Comparison of ENCODE assay signal across 21 cellular contexts in genomic region chr4:41883988-41884737, GRCh38. TPM values are rescaled to one million over a fixed set of nuclear protein-coding genes. Genes with fewer than 3 reads are reported as not detected.
A peak's percentile ranks its signal among the peaks of the same experiment; 100 is the strongest.
DNase-seq lines count a peak whose midpoint lies in the region; ATAC-seq and TF ChIP-seq lines count a peak whose summit lies in the region.
"Had no signal": no experiment of that assay in that cellular context is flagged by ENCODE, and none has a peak within 500 bp of the region (broad histone marks: within the 10 kb centered on the region; RNA-seq: fewer than 3 reads in every experiment).

No MANE protein-coding gene starts in this region.

- no peak for TF ChIP-seq RAD21 in HCT116 (IDR thresholded peaks at IDR 0.05; ENCODE audit: low read depth)

- H3K27ac ChIP-seq in CD8-positive, alpha-beta T cell (ENCODE audit: low read depth, low read length): no peak overlapping the region
- no peak overlapping the region for H3K27ac ChIP-seq in HCT116 (ENCODE audit: low read depth, low read length)
- H3K27ac ChIP-seq: esophagus squamous epithelium, thyroid gland had no signal

- H3K4me2 ChIP-seq in HCT116 (ENCODE audit: low read length): no peak overlapping the region

- no peak overlapping the region for H3K9ac ChIP-seq in HCT116 (ENCODE audit: low read length)

- no peaks in the 10 kb centered on the region for H3K79me2 ChIP-seq in HCT116 (ENCODE audit: insufficient read depth, low read length)

- H3K27me3 ChIP-seq in CD8-positive, alpha-beta T cell (ENCODE audit: insufficient read depth, low read length): peaks cover 27% of the 10 kb centered on the region
- H3K27me3 ChIP-seq in HCT116 (ENCODE audit: insufficient read depth, low read length): no peaks in the 10 kb centered on the region

- no peaks in the 10 kb centered on the region for H3K36me3 ChIP-seq in CD8-positive, alpha-beta T cell (ENCODE audit: insufficient read depth, low read length)
- no peaks in the 10 kb centered on the region for H3K36me3 ChIP-seq in HCT116 (ENCODE audit: control insufficient read depth in 1 of 2, insufficient read depth in 2 of 2, low read length in 2 of 2)
- H3K36me3 ChIP-seq: esophagus squamous epithelium, thyroid gland had no signal

- RAD21 ChIA-PET in HCT116 (lab: Charles Lee; ENCODE audit: low non-redundant PET in 1 of 2, low total read pairs in 2 of 2, uncharacterized antibody in 2 of 2, unreplicated experiment in 2 of 2): no interaction called here

- BruUV-seq in HCT116 (replicated peaks; lab: Mats Ljungman, UMichigan): no TSS peak

- 73 to 75% methylated on average over 5 of the region's 5 CpGs for WGBS in lower leg skin, 2 donors

- no peak overlapping the region for H3K27ac Mint-ChIP-seq in CD8-positive, alpha-beta T cell
- no peak overlapping the region for H3K27ac Mint-ChIP-seq in activated naive CD4-positive, alpha-beta T cell treated with anti-CD3 and anti-CD28 coated beads, Interleukin-2, amount 10 ng/mL, durations not matched to agents 7 days and 5 days
- H3K27ac Mint-ChIP-seq: activated naive CD8-positive, alpha-beta T cell; activated T-helper 1 cell treated with anti-CD3 and anti-CD28 coated beads, Interleukin-12 subunit alpha, Interleukin-12 subunit beta, Interleukin-2, Interleukin-4 antibody, amounts not matched to agents 30 ng/mL and 10 ng/mL and 1 ng/mL, durations not matched to agents 14 hours and 24 hours and 36 hours; CD4-positive, alpha-beta T cell had no signal

- no peak for TF ChIP-seq CTCF in CD8-positive, alpha-beta T cell (IDR thresholded peaks at IDR 0.05)
- peak in 1 of 3 experiments; percentile 14; a peak in 1 of 6 replicates for TF ChIP-seq CTCF in HCT116 (IDR thresholded peaks at IDR 0.05 in 2 of 3, conservative IDR thresholded peaks at IDR 0.05 in 1 of 3; ENCODE audit: borderline replicate concordance in 1 of 3, insufficient read depth in 1 of 3, low read depth in 2 of 3, low read length in 2 of 3)
- no peak for TF ChIP-seq CTCF in lower leg skin (IDR thresholded peaks at IDR 0.05)

- no peak for DNase-seq in CD8-positive, alpha-beta T cell
- DNase-seq in HCT116 (ENCODE audit: low read depth, low spot score) (no peak), SK-N-DZ (ENCODE audit: low spot score) (peak; percentile 92), left kidney (ENCODE audit: low read depth, low spot score) (peak; percentile 36), NOMO-1 treated with DMSO at 0.1 percent for 48 hours (lab: John Stamatoyannopoulos, UW; ENCODE audit: unreplicated experiment) (no peak), lower leg skin (ENCODE audit: low spot score in 2 of 2) (no peak), NCI-H2196 treated with DMSO at 0.1 percent for 48 hours (lab: John Stamatoyannopoulos, UW; ENCODE audit: unreplicated experiment) (no peak)
- DNase-seq in activated naive CD4-positive, alpha-beta T cell treated with anti-CD3 and anti-CD28 coated beads, Interleukin-2, amount 10 ng/mL, durations not matched to agents 7 days and 5 days: no peak
- DNase-seq: activated CD4-positive, alpha-beta T cell treated with anti-CD3 and anti-CD28 coated beads for 4 hours; CD4-positive, alpha-beta T cell; DMS79 treated with DMSO at 0.1 percent for 48 hours; effector memory CD4-positive, alpha-beta T cell; esophagus squamous epithelium; H7; left cardiac atrium; NCI-H146; stimulated activated CD4-positive, alpha-beta T cell treated with anti-CD3 and anti-CD28 coated beads, Interleukin-1b, Interleukin-23, amount 100 ng/mL, for 48 hours; stimulated activated naive CD8-positive, alpha-beta T cell treated with anti-CD3 and anti-CD28 coated beads, Interleukin-15, Interleukin-2, amounts not matched to agents 100 U/mL and 50 U/mL, for 24 hours; thyroid gland had no signal

- no peaks in the 10 kb centered on the region for H3K9me3 ChIP-seq in CD8-positive, alpha-beta T cell (ENCODE audit: low read length)
- H3K9me3 ChIP-seq in HCT116 (ENCODE audit: control insufficient read depth in 1 of 2, insufficient read depth in 1 of 2, low read depth in 1 of 2, low read length in 2 of 2): no peaks in the 10 kb centered on the region
- H3K9me3 ChIP-seq: esophagus squamous epithelium, thyroid gland had no signal

- POLR2A ChIA-PET in CD8-positive, alpha-beta T cell (lab: Charles Lee): no interaction called here
- POLR2A ChIA-PET in HCT116 (lab: Charles Lee): no interaction called here

- H3K9me3 Mint-ChIP-seq in CD8-positive, alpha-beta T cell: no peaks in the 10 kb centered on the region
- no peaks in the 10 kb centered on the region for H3K9me3 Mint-ChIP-seq in activated naive CD4-positive, alpha-beta T cell treated with anti-CD3 and anti-CD28 coated beads, Interleukin-2, amount 10 ng/mL, durations not matched to agents 7 days and 5 days
- H3K9me3 Mint-ChIP-seq: activated T-helper 1 cell treated with anti-CD3 and anti-CD28 coated beads, Interleukin-12 subunit alpha, Interleukin-12 subunit beta, Interleukin-2, Interleukin-4 antibody, amounts not matched to agents 30 ng/mL and 10 ng/mL and 1 ng/mL, durations not matched to agents 14 hours and 24 hours and 36 hours; CD4-positive, alpha-beta T cell had no signal

- H3K27me3 Mint-ChIP-seq in CD8-positive, alpha-beta T cell (ENCODE audit: low read depth): peaks cover 51% of the 10 kb centered on the region
- peaks cover 70% of the 10 kb centered on the region for H3K27me3 Mint-ChIP-seq in activated naive CD4-positive, alpha-beta T cell treated with anti-CD3 and anti-CD28 coated beads, Interleukin-2, amount 10 ng/mL, durations not matched to agents 7 days and 5 days

- H3K4me1 Mint-ChIP-seq in CD8-positive, alpha-beta T cell (ENCODE audit: low read depth): peaks cover 23% of the 10 kb centered on the region
- H3K4me1 Mint-ChIP-seq in activated naive CD4-positive, alpha-beta T cell treated with anti-CD3 and anti-CD28 coated beads, Interleukin-2, amount 10 ng/mL, durations not matched to agents 7 days and 5 days: peaks cover 11% of the 10 kb centered on the region

- no peak overlapping the region for H3K4me3 Mint-ChIP-seq in CD8-positive, alpha-beta T cell
- no peak overlapping the region for H3K4me3 Mint-ChIP-seq in activated naive CD4-positive, alpha-beta T cell treated with anti-CD3 and anti-CD28 coated beads, Interleukin-2, amount 10 ng/mL, durations not matched to agents 7 days and 5 days
- H3K4me3 Mint-ChIP-seq: activated T-helper 1 cell treated with anti-CD3 and anti-CD28 coated beads, Interleukin-12 subunit alpha, Interleukin-12 subunit beta, Interleukin-2, Interleukin-4 antibody, amounts not matched to agents 30 ng/mL and 10 ng/mL and 1 ng/mL, durations not matched to agents 14 hours and 24 hours and 36 hours had no signal

- no peak for TF ChIP-seq POLR2A in HCT116 (IDR thresholded peaks at IDR 0.05; ENCODE audit: borderline replicate concordance, extremely low read depth, insufficient read depth, insufficient read length)
- no peak for TF ChIP-seq POLR2A in lower leg skin (IDR thresholded peaks at IDR 0.05)

- CTCF ChIA-PET in CD8-positive, alpha-beta T cell (lab: Charles Lee): interaction anchor here (0.9 to 2.2 kb wide), 3 partner anchors 9 to 603 kb away, joined by 4 to 9 read pairs (median 4); no protein-coding TSS in a partner anchor
- CTCF ChIA-PET in HCT116 (lab: Charles Lee): interaction anchor here (1.9 kb wide), 1 partner anchor 190 kb away, joined by 11 read pairs; no protein-coding TSS in a partner anchor
- CTCF ChIA-PET in activated naive CD4-positive, alpha-beta T cell treated with anti-CD3 and anti-CD28 coated beads, Interleukin-2, amount 10 ng/mL, durations not matched to agents 7 days and 5 days (lab: Charles Lee): interaction anchor here (0.6 kb wide), 1 partner anchor 189 kb away, joined by 3 read pairs; no protein-coding TSS in a partner anchor

- peak; percentile 27 for ATAC-seq in CD8-positive, alpha-beta T cell
- peak; percentile 64 for ATAC-seq in HCT116
- ATAC-seq: left cardiac atrium; stimulated activated naive CD8-positive, alpha-beta T cell treated with anti-CD3 and anti-CD28 coated beads, Interleukin-15, Interleukin-2, amounts not matched to agents 100 U/mL and 50 U/mL, for 24 hours had no signal

- H3K9me2 ChIP-seq in HCT116 (ENCODE audit: insufficient read depth): no peaks in the 10 kb centered on the region

- H3K4me3 ChIP-seq in CD8-positive, alpha-beta T cell (ENCODE audit: low read depth, low read length): no peak overlapping the region
- H3K4me3 ChIP-seq in HCT116 (replicated peaks in 1 of 2; ENCODE audit: low read depth in 1 of 2, low read length in 2 of 2): no peak overlapping the region
- no peak overlapping the region for H3K4me3 ChIP-seq in lower leg skin (ENCODE audit: low read depth, poor library complexity, severe bottlenecking)
- H3K4me3 ChIP-seq: esophagus squamous epithelium, thyroid gland had no signal

- H2AFZ ChIP-seq in HCT116 (ENCODE audit: low read depth, low read length, poor library complexity, severe bottlenecking): no peak overlapping the region

- H4K20me1 ChIP-seq in HCT116 (ENCODE audit: insufficient read depth): no peaks in the 10 kb centered on the region

- intact Hi-C loops in CD8-positive, alpha-beta T cell (cut with DNase I, micrococcal nuclease): loop anchor here in 1 of 2 experiments (5.0 kb wide), 1 partner anchor 192 kb away; no protein-coding TSS in a partner anchor
- intact Hi-C loops in HCT116 (cut with micrococcal nuclease) (no loop called here), lower leg skin (cut with DNase I; ENCODE audit: low total_unique reads) (loop anchor here (10.0 kb wide), 1 partner anchor 189 kb away; no protein-coding TSS in a partner anchor)

- H3K4me1 ChIP-seq in CD8-positive, alpha-beta T cell (ENCODE audit: insufficient read depth, low read length): peaks cover 21% of the 10 kb centered on the region
- no peaks in the 10 kb centered on the region for H3K4me1 ChIP-seq in HCT116 (ENCODE audit: control insufficient read depth in 1 of 2, insufficient read depth in 2 of 2, low read length in 2 of 2)

- H3K36me3 Mint-ChIP-seq in CD8-positive, alpha-beta T cell: no peaks in the 10 kb centered on the region
- H3K36me3 Mint-ChIP-seq in activated naive CD4-positive, alpha-beta T cell treated with anti-CD3 and anti-CD28 coated beads, Interleukin-2, amount 10 ng/mL, durations not matched to agents 7 days and 5 days: no peaks in the 10 kb centered on the region
- H3K36me3 Mint-ChIP-seq: activated naive CD8-positive, alpha-beta T cell had no signal

TF ChIP-seq in HCT116, 20 proteins besides CTCF, POLR2A, EP300 and RAD21:
- no peak for TF ChIP-seq ZFX (IDR thresholded peaks at IDR 0.05)

RNA-seq across cellular contexts. Expression of gene TMEM33, which starts 51.1 kb away (rescaled TPM):
- total RNA-seq in CD8-positive, alpha-beta T cell: 10 to 100 TPM; 23.2 to 24.6 TPM
- total RNA-seq in HCT116 (2021; ENCODE audit: unreplicated experiment): 82.4 TPM
- polyA plus RNA-seq in HCT116 (2012): 26.9 and 33.4 TPM in 2 replicates
- 29.0 and 36.1 TPM in 2 replicates for polyA plus RNA-seq in SK-N-DZ (2014; cell fraction: cytosol; rRNA removed)
- polyA plus RNA-seq in SK-N-DZ (2014; cell fraction: nucleus; rRNA removed): 8.9 and 21.1 TPM in 2 replicates
- 10 to 100 TPM; 42.5 to 59.9 (median 49.1) TPM for total RNA-seq in lower leg skin

Comparison
In these comparisons a context has a peak if more than half of its experiments do, and no peak if none do; other contexts are left out.
1. DNase-seq: peak in SK-N-DZ (single experiment) and left kidney (single experiment); none in CD8-positive, alpha-beta T cell (0 of 7), HCT116 (single experiment), NOMO-1 treated with DMSO at 0.1 percent for 48 hours (single experiment), lower leg skin (0 of 2), activated naive CD4-positive, alpha-beta T cell treated with anti-CD3 and anti-CD28 coated beads, Interleukin-2, amount 10 ng/mL, durations not matched to agents 7 days and 5 days (single experiment) and NCI-H2196 treated with DMSO at 0.1 percent for 48 hours (single experiment).